Comparison of ENCODE assay signal across 8 cellular contexts in the genomic region with DNA sequence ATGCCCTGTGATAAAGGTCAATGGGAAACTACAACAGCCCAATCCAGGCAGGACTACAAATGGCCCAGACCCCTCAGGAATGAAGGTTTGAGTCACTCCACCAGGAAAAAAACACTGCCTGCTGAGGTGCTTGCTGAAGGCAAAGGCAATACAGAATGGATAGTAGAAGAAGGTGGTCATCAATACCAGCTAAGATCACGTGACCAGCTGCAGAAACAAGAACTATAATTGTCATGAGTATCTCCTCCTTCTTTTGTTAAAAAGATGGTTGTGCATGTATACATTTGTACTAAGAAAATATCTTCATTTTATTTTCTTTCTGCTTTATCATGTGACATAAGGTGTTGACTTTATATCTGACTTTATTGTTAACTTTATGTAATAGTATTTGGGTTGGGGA.
"Had no signal": no experiment of that assay in that cellular context is flagged by ENCODE, and none has a peak within 500 bp of the region (broad histone marks: within the 10 kb centered on the region; RNA-seq: fewer than 3 reads in every experiment).

No MANE protein-coding gene starts in this region.

- DNase-seq: IMR-90, Karpas-422, KBM-7, KG1 had no signal

- H3K4me3 Mint-ChIP-seq: IgD-negative memory B cell had no signal

- H3K9ac ChIP-seq: KMS-11 had no signal

- H3K27ac ChIP-seq: HL-60, KMS-11 had no signal

- H3K36me3 Mint-ChIP-seq: IgD-negative memory B cell had no signal

- H3K27ac Mint-ChIP-seq: IgD-negative memory B cell had no signal

- H3K4me2 ChIP-seq: KMS-11 had no signal

- H3K4me1 Mint-ChIP-seq: IgD-negative memory B cell had no signal

- FAIRE-seq: HTR-8/SVneo had no signal

- H3K27me3 Mint-ChIP-seq: IgD-negative memory B cell had no signal
